8 cellular contexts compared by ENCODE assay signal in the genomic region with DNA sequence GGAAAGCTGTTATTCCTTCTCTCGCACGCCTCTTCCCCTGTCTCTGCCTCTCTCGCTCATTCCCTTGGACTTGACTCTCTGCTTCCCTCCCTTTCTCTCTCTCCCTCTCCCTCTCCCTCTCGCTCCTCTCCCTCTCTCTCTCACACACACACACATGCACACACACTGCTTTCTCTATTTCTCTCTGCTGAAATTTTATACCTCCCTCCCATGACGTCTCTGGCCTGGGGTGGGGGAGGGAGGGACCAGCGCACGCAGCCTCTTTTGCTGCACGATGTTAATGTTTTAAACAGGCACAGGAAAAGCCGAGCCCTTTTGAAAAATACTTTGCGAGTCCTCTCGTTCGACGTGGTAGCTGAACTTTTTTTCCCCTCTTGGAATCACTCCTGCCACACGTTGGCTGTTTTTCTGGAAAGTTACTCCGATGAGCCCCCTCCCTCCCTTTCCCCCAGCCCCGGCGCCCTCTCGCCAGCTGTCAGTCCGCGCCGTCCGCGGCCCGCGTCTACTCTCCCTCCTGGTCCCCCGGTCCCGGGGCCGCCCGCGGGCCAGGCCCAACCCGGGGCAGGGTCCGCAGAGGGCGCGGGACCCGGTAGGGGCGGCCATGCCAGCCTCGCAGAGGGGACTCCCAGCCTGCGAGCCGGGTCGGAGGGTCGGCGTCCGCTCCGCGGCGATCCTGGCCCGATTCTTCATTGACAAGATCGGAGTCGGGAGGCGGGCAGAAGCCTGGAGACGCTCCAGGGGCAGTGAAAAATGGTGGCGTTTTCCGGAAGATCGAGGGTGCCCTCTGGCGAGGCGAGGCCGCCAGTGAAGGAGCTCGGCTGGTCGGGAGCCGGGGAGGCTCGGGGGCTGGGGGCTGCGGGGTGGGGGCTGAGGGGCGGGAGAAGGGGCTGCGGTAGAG. TPM values are rescaled to one million over a fixed set of nuclear protein-coding genes. Genes with fewer than 3 reads are reported as not detected.
DNase-seq lines count a peak whose midpoint lies in the region; ATAC-seq and TF ChIP-seq lines count a peak whose summit lies in the region.

TSS of gene TGFB3 (minus strand) at position 170 of the 898 bp plus-strand sequence. CDS start 1,102 bp downstream, outside the sequence.

- POLR2A ChIA-PET in HEK293 (lab: Yijun Ruan, JAX), result interaction anchor here (0.6 to 1.7 kb wide), 6 partner anchors 23 to 989 kb away, joined by 3 to 7 read pairs (median 3); partner anchors contain the start of genes ERG28 and TTLL5

- peaks cover 45% of the 10 kb centered on the region for H3K4me1 Mint-ChIP-seq in T-helper 17 cell
- H3K4me1 Mint-ChIP-seq in progenitor cell of endocrine pancreas (ENCODE audit: low read depth), result peaks cover 46% of the 10 kb centered on the region
- H3K4me1 Mint-ChIP-seq in type B pancreatic cell (ENCODE audit: unreplicated experiment), result peaks cover 65% of the 10 kb centered on the region

- CTCF ChIA-PET in HEK293 (lab: Yijun Ruan, JAX), result interaction anchor here (0.6 to 11.4 kb wide), 29 partner anchors 9 to 665 kb away, joined by 3 to 259 read pairs (median 3); partner anchors contain the start of genes ERG28, FLVCR2 and TTLL5

- peak; percentile 78 for ATAC-seq in T-helper 17 cell
- peak; percentile 79 for ATAC-seq in left ventricle myocardium superior

- H3K27me3 Mint-ChIP-seq in T-helper 17 cell (no peaks in the 10 kb centered on the region), progenitor cell of endocrine pancreas (peaks cover 9% of the 10 kb centered on the region), type B pancreatic cell (peaks cover 3% of the 10 kb centered on the region)

- peak; percentile 90 for DNase-seq in DMS79 treated with DMSO at 0.1 percent for 48 hours (lab: John Stamatoyannopoulos, UW)
- peak; percentile 40 for DNase-seq in NCI-H146 treated with DMSO at 0.1 percent for 48 hours (lab: John Stamatoyannopoulos, UW; ENCODE audit: unreplicated experiment)
- DNase-seq in T-helper 17 cell, result peak; percentile 61 to 73 (median 66)
- peak in 54 of 56 donors; percentile 49 to 91 (median 78) for DNase-seq in amygdala (lab: John Stamatoyannopoulos, UW)
- peak; percentile 89 for DNase-seq in left ventricle myocardium superior
- DNase-seq in progenitor cell of endocrine pancreas (ENCODE audit: low spot score, unreplicated experiment), result peak; percentile 81
- peak; percentile 90 for DNase-seq in type B pancreatic cell (ENCODE audit: extremely low spot score, unreplicated experiment)

- no peaks in the 10 kb centered on the region for H3K9me3 ChIP-seq in HEK293 (ENCODE audit: control insufficient read depth, insufficient read depth, low read depth, low read length)
- no peaks in the 10 kb centered on the region for H3K9me3 ChIP-seq in T-helper 17 cell (ENCODE audit: control insufficient read depth, low read length, poor library complexity, severe bottlenecking)

- intact Hi-C loops in left ventricle myocardium superior (cut with micrococcal nuclease), result loop anchor here (5.0 kb wide), 1 partner anchor 275 kb away; no protein-coding TSS in a partner anchor

- H3K27ac Mint-ChIP-seq in T-helper 17 cell (peak within 1 kb of the TSS; percentile 93), progenitor cell of endocrine pancreas (peak within 1 kb of the TSS; percentile 92), type B pancreatic cell (peak within 1 kb of the TSS; percentile 96)

- H3K36me3 Mint-ChIP-seq in T-helper 17 cell (ENCODE audit: low read depth) (no peaks in the 10 kb centered on the region), progenitor cell of endocrine pancreas (ENCODE audit: insufficient read depth) (no peaks in the 10 kb centered on the region), type B pancreatic cell (no peaks in the 10 kb centered on the region)

- H3K36me3 ChIP-seq in HEK293 (ENCODE audit: control insufficient read depth in 2 of 2, insufficient read depth in 1 of 2, low read length in 2 of 2), result no peaks in the 10 kb centered on the region

- H3K9me3 Mint-ChIP-seq in progenitor cell of endocrine pancreas (ENCODE audit: low read depth) (no peaks in the 10 kb centered on the region), type B pancreatic cell (no peaks in the 10 kb centered on the region)

- peak within 1 kb of the TSS; percentile 86 for H3K27ac ChIP-seq in HEK293 (ENCODE audit: extremely low read depth, low read depth, low read length)

- peak; percentile 3; the same call in 1 of the 2 replicates for TF ChIP-seq CTCF in HEK293 (tag by site-specific recombination; IDR thresholded peaks at IDR 0.05)
- peak; percentile 72 for TF ChIP-seq CTCF in progenitor cell of endocrine pancreas (IDR thresholded peaks at IDR 0.05; ENCODE audit: unreplicated experiment)
- peak; percentile 80 for TF ChIP-seq CTCF in type B pancreatic cell (conservative IDR thresholded peaks at IDR 0.05)

- peak within 1 kb of the TSS; percentile 58 for H3K4me3 ChIP-seq in HEK293 (ENCODE audit: low read depth, low read length)

- H3K4me3 Mint-ChIP-seq in T-helper 17 cell, result peak within 1 kb of the TSS; percentile 98
- H3K4me3 Mint-ChIP-seq in progenitor cell of endocrine pancreas (ENCODE audit: low read depth), result peak within 1 kb of the TSS; percentile 85
- peak within 1 kb of the TSS; percentile 96 for H3K4me3 Mint-ChIP-seq in type B pancreatic cell

- peaks cover 7% of the 10 kb centered on the region for H3K4me1 ChIP-seq in HEK293 (ENCODE audit: control insufficient read depth, insufficient read depth, low read length)

TF ChIP-seq in HEK293, 187 proteins besides CTCF, POLR2A, EP300 and RAD21 (continues in another document):
- peak; percentile 75 for TF ChIP-seq ZIC2 (tag by site-specific recombination; IDR thresholded peaks at IDR 0.05)
- no peak for TF ChIP-seq ZFP37 (tag by site-specific recombination; IDR thresholded peaks at IDR 0.05)
- peak; percentile 93 for TF ChIP-seq ZBTB17 (tag by site-specific recombination; IDR thresholded peaks at IDR 0.05)
- peak; percentile 76 for TF ChIP-seq KLF7 (tag by site-specific recombination; IDR thresholded peaks at IDR 0.05; ENCODE audit: borderline replicate concordance)
- TF ChIP-seq ZNF785 (tag by site-specific recombination; IDR thresholded peaks at IDR 0.05), result 0 out of 2 replicates have a peak, but pooled peaks have one; percentile 54
- peak; percentile 99 for TF ChIP-seq PRDM1 (tag by site-specific recombination; IDR thresholded peaks at IDR 0.05)
- TF ChIP-seq ZBTB20 (tag by site-specific recombination; IDR thresholded peaks at IDR 0.05), result 0 out of 2 replicates have a peak, but pooled peaks have one; percentile 20
- TF ChIP-seq ZFP3 (tag by site-specific recombination; IDR thresholded peaks at IDR 0.05; ENCODE audit: low read depth), result no peak
- no peak for TF ChIP-seq ZNF133 (tag by site-specific recombination; IDR thresholded peaks at IDR 0.05)
- no peak for TF ChIP-seq ZNF274 (IDR thresholded peaks at IDR 0.05; ENCODE audit: low read length)
- no peak for TF ChIP-seq ZNF274 (tag by site-specific recombination; IDR thresholded peaks at IDR 0.05; ENCODE audit: borderline replicate concordance)
- TF ChIP-seq PRDM10 (tag by site-specific recombination; IDR thresholded peaks at IDR 0.05), result peak; percentile 81
- peak; percentile 95 for TF ChIP-seq ZNF366 (tag by site-specific recombination; conservative IDR thresholded peaks at IDR 0.05)
- 0 out of 2 replicates have a peak, but pooled peaks have one; percentile 15 for TF ChIP-seq ZNF776 (tag by site-specific recombination; IDR thresholded peaks at IDR 0.05; ENCODE audit: borderline replicate concordance)
- TF ChIP-seq TCF7L2 (IDR thresholded peaks at IDR 0.05; ENCODE audit: borderline replicate concordance, low read depth, low read length), result no peak
- TF ChIP-seq KLF10 (tag by site-specific recombination; IDR thresholded peaks at IDR 0.05), result no peak
- TF ChIP-seq KLF17 (tag by site-specific recombination; IDR thresholded peaks at IDR 0.05), result peak; percentile 90; the same call in 1 of the 2 replicates
- no peak for TF ChIP-seq ZNF530 (tag by site-specific recombination; IDR thresholded peaks at IDR 0.05; ENCODE audit: low read depth)
- TF ChIP-seq ZNF501 (tag by site-specific recombination; IDR thresholded peaks at IDR 0.05), result peak; percentile 86; the same call in 1 of the 2 replicates

RNA-seq across cellular contexts. Expression of gene TGFB3, which starts in this region (rescaled TPM):
- total RNA-seq in T-helper 17 cell (1 to 10 TPM; 5.8 to 6.5 TPM), left ventricle myocardium superior (22.8 TPM), progenitor cell of endocrine pancreas (10.3 and 11.7 TPM in 2 replicates), type B pancreatic cell (ENCODE audit: low replicate concordance) (19.2 and 45.3 TPM in 2 replicates)

Comparison
In these comparisons a context has a peak if more than half of its experiments do, and no peak if none do; other contexts are left out.
1. Peak in every context shown above with its lines: DNase-seq, ATAC-seq, H3K4me3 ChIP-seq and H3K27ac ChIP-seq.
2. DNase-seq: peak in every context shown above with its lines; median percentile 90 in DMS79 treated with DMSO at 0.1 percent for 48 hours; 90 in type B pancreatic cell; 89 in left ventricle myocardium superior; 81 in progenitor cell of endocrine pancreas; 78 in amygdala; 66 in T-helper 17 cell; 40 in NCI-H146 treated with DMSO at 0.1 percent for 48 hours.
3. CTCF ChIP-seq: peak in every context shown above with its lines; median percentile 80 in type B pancreatic cell; 72 in progenitor cell of endocrine pancreas; 3 in HEK293.